In the genomic region with DNA sequence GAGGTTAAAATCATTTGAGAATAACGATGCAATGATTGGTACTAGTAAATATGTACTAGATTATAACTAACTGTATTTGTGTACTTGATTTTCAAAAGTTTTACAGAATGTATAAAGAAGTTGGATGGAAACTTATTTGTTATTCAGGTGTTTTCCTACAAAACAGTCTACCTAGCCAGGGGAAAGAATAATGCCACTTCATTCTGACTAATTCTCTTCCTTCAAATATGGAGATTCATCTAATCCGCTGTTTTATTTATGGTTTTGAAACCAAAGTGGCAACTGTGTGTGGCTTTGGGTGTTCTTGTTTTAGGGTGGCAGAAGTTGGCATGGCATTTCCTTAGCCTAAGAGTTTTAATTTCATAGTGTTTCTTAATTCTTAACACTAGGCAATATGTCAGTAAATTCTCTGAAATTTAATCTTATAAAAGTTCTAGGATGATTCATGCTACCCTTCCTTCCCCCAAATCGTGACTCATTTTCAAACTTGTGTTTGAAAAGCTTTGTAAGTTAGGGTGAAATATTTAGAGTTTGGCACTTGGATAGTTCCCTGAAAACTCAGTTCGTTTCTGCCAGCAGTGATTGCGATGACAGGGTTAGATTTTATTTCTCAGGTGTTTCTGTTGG, we compare ENCODE assay signal across 12 cellular contexts.
A peak's percentile ranks its signal among the peaks of the same experiment; 100 is the strongest.
DNase-seq lines count a peak whose midpoint lies in the region; ATAC-seq, FAIRE-seq and TF ChIP-seq lines count a peak whose summit lies in the region.
"Had no signal": no experiment of that assay in that cellular context is flagged by ENCODE, and none has a peak within 500 bp of the region (broad histone marks: within the 10 kb centered on the region; RNA-seq: fewer than 3 reads in every experiment).

No MANE protein-coding gene starts in this region.

- TF ChIP-seq RAD21 in K562 (CRISPR knock-in tag; conservative IDR thresholded peaks at IDR 0.05 in 1 of 2, IDR thresholded peaks at IDR 0.05 in 1 of 2) = no peak

- in situ Hi-C loops in K562 (cut with MboI) = no loop called here

- BruUV-seq in A673 (replicated peaks; lab: Mats Ljungman, UMichigan) (no TSS peak), K562 (replicated peaks; lab: Mats Ljungman, UMichigan) (no TSS peak)

- H3K4me1 ChIP-seq in A673 (ENCODE audit: insufficient read depth, low read length, poor library complexity, severe bottlenecking) = peaks cover 40% of the 10 kb centered on the region
- H3K4me1 ChIP-seq in K562 (replicated peaks in 1 of 2; ENCODE audit: control insufficient read depth in 2 of 2, insufficient read depth in 2 of 2, low read length in 2 of 2) = no peaks in the 10 kb centered on the region
- peaks cover 24% of the 10 kb centered on the region for H3K4me1 ChIP-seq in keratinocyte (ENCODE audit: control insufficient read depth, extremely low read depth, insufficient read depth, low read length)

- H3K79me2 ChIP-seq in K562 (ENCODE audit: control insufficient read depth, insufficient read depth, low read length) (no peaks in the 10 kb centered on the region), keratinocyte (ENCODE audit: control insufficient read depth, insufficient read depth, low read length) (no peaks in the 10 kb centered on the region)

- intact Hi-C loops in A673 (cut with micrococcal nuclease; ENCODE audit: unreplicated experiment) (no loop called here), K562 (cut with micrococcal nuclease) (no loop called here)

- H3K36me3 ChIP-seq in A673 (ENCODE audit: insufficient read depth, low read length, poor library complexity, severe bottlenecking) = no peaks in the 10 kb centered on the region
- no peaks in the 10 kb centered on the region for H3K36me3 ChIP-seq in K562 (ENCODE audit: control insufficient read depth, insufficient read depth, low read length)
- no peaks in the 10 kb centered on the region for H3K36me3 ChIP-seq in keratinocyte (ENCODE audit: control insufficient read depth in 2 of 2, extremely low read depth in 1 of 2, insufficient read depth in 2 of 2, low read length in 2 of 2)
- H3K36me3 ChIP-seq: spleen had no signal

- FAIRE-seq in K562 (lab: Jason Lieb, UNC) = no peak
- peak; percentile 57 for FAIRE-seq in keratinocyte (lab: Jason Lieb, UNC)

- H3K4me3 ChIP-seq in A673 (ENCODE audit: low read depth, low read length, poor library complexity, severe bottlenecking) = peak overlapping the region; percentile 14
- no peak overlapping the region for H3K4me3 ChIP-seq in K562
- H3K4me3 ChIP-seq in keratinocyte (ENCODE audit: control insufficient read depth in 2 of 3, extremely low read depth in 1 of 3, insufficient read depth in 2 of 3, low read depth in 1 of 3, low read length in 3 of 3) = peak overlapping the region in 2 of 3 experiments; percentile 19 to 26
- H3K4me3 ChIP-seq: SK-N-MC, spleen had no signal

- no peak for TF ChIP-seq EP300 in K562 (IDR thresholded peaks at IDR 0.05; ENCODE audit: low read length)

- TF ChIP-seq POLR2A in K562 (conservative IDR thresholded peaks at IDR 0.05) = no peak

- ATAC-seq in K562 = no peak
- ATAC-seq in HG02981 (IDR thresholded peaks at IDR 0.05; ENCODE audit: unreplicated experiment) = no peak
- ATAC-seq in HG02973 (IDR thresholded peaks at IDR 0.05; ENCODE audit: unreplicated experiment) = no peak

- H4K20me1 ChIP-seq in K562 (replicated peaks; ENCODE audit: control insufficient read depth, insufficient read depth, low read length) (no peaks in the 10 kb centered on the region), keratinocyte (ENCODE audit: control insufficient read depth, extremely low read depth, insufficient read depth, low read length) (no peaks in the 10 kb centered on the region)

- no peak overlapping the region for H3K9ac ChIP-seq in K562 (ENCODE audit: insufficient read depth in 1 of 2, low read depth in 2 of 2, low read length in 2 of 2)
- H3K9ac ChIP-seq in keratinocyte (ENCODE audit: control insufficient read depth, extremely low read depth, insufficient read depth, low read length) = peak overlapping the region; percentile 33

- H3K9me1 ChIP-seq in K562 (ENCODE audit: control insufficient read depth, insufficient read depth, low read length) = no peaks in the 10 kb centered on the region
- no peaks in the 10 kb centered on the region for H3K9me1 ChIP-seq in keratinocyte (ENCODE audit: control insufficient read depth, extremely low read depth, insufficient read depth, low read length)

- no peaks in the 10 kb centered on the region for H3K27me3 ChIP-seq in A673 (replicated peaks; ENCODE audit: insufficient read depth, low read depth, low read length, poor library complexity)
- no peaks in the 10 kb centered on the region for H3K27me3 ChIP-seq in K562 (ENCODE audit: control insufficient read depth in 2 of 2, insufficient read depth in 2 of 2, low read length in 2 of 2)
- no peaks in the 10 kb centered on the region for H3K27me3 ChIP-seq in keratinocyte (ENCODE audit: control insufficient read depth, extremely low read depth, insufficient read depth, low read length)
- H3K27me3 ChIP-seq: spleen had no signal

- POLR2A ChIA-PET in A673 (lab: Charles Lee; ENCODE audit: low non-redundant PET) = no interaction called here
- POLR2A ChIA-PET in K562 (lab: Yijun Ruan, JAX) = interaction anchor here (1.1 kb wide), 1 partner anchor 8 kb away, joined by 3 read pairs; no protein-coding TSS in a partner anchor

- WGBS in K562 (ENCODE audit: insufficient coverage, low coverage, missing lambda C conversion rate) = 0% methylated on average over 5 of the region's 5 CpGs

- H3K27ac ChIP-seq in A673 (ENCODE audit: low read depth, low read length, poor library complexity, severe bottlenecking) (peak overlapping the region; percentile 6), K562 (ENCODE audit: extremely low read depth, low read depth, low read length) (no peak overlapping the region), keratinocyte (ENCODE audit: control insufficient read depth, insufficient read depth, low read length) (peak overlapping the region; percentile 54)
- H3K27ac ChIP-seq: SK-N-MC, spleen had no signal

- H3K4me2 ChIP-seq in K562 (ENCODE audit: insufficient read depth, low read length) = no peak overlapping the region
- peak overlapping the region; percentile 43 for H3K4me2 ChIP-seq in keratinocyte (ENCODE audit: control insufficient read depth, extremely low read depth, insufficient read depth, low read depth, low read length)

- DNase-seq in A673 (ENCODE audit: low spot score) (peak; percentile 55), LHCN-M2 (ENCODE audit: low read depth) (peak; percentile 88), K562 (ENCODE audit: extremely low read depth in 1 of 4, low spot score in 3 of 4) (no peak), keratinocyte (ENCODE audit: low read depth, low spot score) (no peak), NCI-H2227 treated with DMSO at 0.1 percent for 48 hours (lab: John Stamatoyannopoulos, UW) (no peak), SHP77 (lab: John Stamatoyannopoulos, UW) (no peak)
- DNase-seq: activated CD4-positive, alpha-beta T cell treated with anti-CD3 and anti-CD28 coated beads, Interleukin-2, amount 10 ng/mL, durations not matched to agents 24 days and 14 days; NCI-H510A treated with DMSO at 0.1 percent for 48 hours; spleen had no signal

- dilution Hi-C loops in keratinocyte (cut with MboI; ENCODE audit: extremely low pct_ligation_motif_present, low sequenced_read_pairs) = no loop called here

- no peak for TF ChIP-seq CTCF in A673 (conservative IDR thresholded peaks at IDR 0.05; ENCODE audit: low read depth, low read length)
- no peak for TF ChIP-seq CTCF in K562 (IDR thresholded peaks at IDR 0.05 in 2 of 3, conservative IDR thresholded peaks at IDR 0.05 in 1 of 3; ENCODE audit: insufficient read depth in 2 of 3, low read depth in 1 of 3, low read length in 3 of 3)
- no peak for TF ChIP-seq CTCF in keratinocyte (optimal IDR thresholded peaks at IDR 0.05 in 1 of 3, IDR thresholded peaks at IDR 0.05 in 1 of 3, conservative IDR thresholded peaks at IDR 0.05 in 1 of 3; ENCODE audit: extremely low read depth in 1 of 3, insufficient read depth in 2 of 3, low read length in 3 of 3)

- CTCF ChIA-PET in A673 (lab: Charles Lee) (no interaction called here), K562 (lab: Yijun Ruan, JAX; ENCODE audit: low intra/inter-chr PET ratio) (no interaction called here)

- no peak overlapping the region for H2AFZ ChIP-seq in K562 (ENCODE audit: low read depth, low read length)
- peak overlapping the region; percentile 74 for H2AFZ ChIP-seq in keratinocyte (ENCODE audit: control insufficient read depth, low read length)

- H3K9me3 ChIP-seq in A673 (ENCODE audit: low read depth, low read length, poor library complexity, severe bottlenecking) (peaks cover 8% of the 10 kb centered on the region), K562 (replicated peaks; ENCODE audit: control insufficient read depth, insufficient read depth, low read depth, low read length) (no peaks in the 10 kb centered on the region), keratinocyte (ENCODE audit: control insufficient read depth, low read depth, low read length) (no peaks in the 10 kb centered on the region)

TF ChIP-seq in K562, 482 proteins besides CTCF, POLR2A, EP300 and RAD21:
- TF ChIP-seq ZNF785 (CRISPR knock-in tag; IDR thresholded peaks at IDR 0.05) (no peak), JUND (IDR thresholded peaks at IDR 0.05; ENCODE audit: borderline replicate concordance, low read depth, low read length) (no peak), JUND (tag; IDR thresholded peaks at IDR 0.05; ENCODE audit: borderline replicate concordance, low read depth, low read length) (no peak), FOSL1 (tag; conservative IDR thresholded peaks at IDR 0.05) (0 out of 2 replicates have a peak, but pooled peaks have one; percentile 16), ZNF24 (IDR thresholded peaks at IDR 0.05) (no peak), CSDE1 (IDR thresholded peaks at IDR 0.05) (no peak)
- TF ChIP-seq, protein P1, sequence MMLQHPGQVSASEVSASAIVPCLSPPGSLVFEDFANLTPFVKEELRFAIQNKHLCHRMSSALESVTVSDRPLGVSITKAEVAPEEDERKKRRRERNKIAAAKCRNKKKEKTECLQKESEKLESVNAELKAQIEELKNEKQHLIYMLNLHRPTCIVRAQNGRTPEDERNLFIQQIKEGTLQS (IDR thresholded peaks at IDR 0.05) = no peak
- TF ChIP-seq, protein P1 (CRISPR knock-in tag; conservative IDR thresholded peaks at IDR 0.05) = no peak

Comparison
In these comparisons a context has a peak if more than half of its experiments do, and no peak if none do; other contexts are left out.
1. DNase-seq: peak in A673 (single experiment) and LHCN-M2 (single experiment); none in K562 (0 of 4), keratinocyte (single experiment), NCI-H2227 treated with DMSO at 0.1 percent for 48 hours (single experiment) and SHP77 (0 of 2).